In the genomic region with DNA sequence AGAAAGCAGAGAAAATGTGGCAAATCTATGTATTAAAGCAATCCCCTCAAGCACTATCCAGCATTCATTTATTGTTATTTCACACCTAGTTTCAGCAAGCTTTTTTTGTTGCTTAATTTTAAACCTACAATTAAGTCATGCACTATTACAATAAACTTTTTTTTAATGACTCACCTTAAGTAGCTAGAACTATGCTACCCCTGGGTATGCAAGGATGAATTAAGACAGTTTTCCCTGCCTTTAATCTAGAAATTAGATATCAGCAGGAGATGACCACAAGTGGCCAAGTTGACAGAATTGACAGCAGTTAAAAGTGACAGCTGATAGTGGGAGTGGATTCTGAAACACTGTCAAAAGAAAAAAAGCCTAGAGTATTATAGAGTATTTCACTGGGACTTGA, we compare ENCODE assay signal across 30 cellular contexts. TPM values are rescaled to one million over a fixed set of nuclear protein-coding genes. Genes with fewer than 3 reads are reported as not detected.
DNase-seq lines count a peak whose midpoint lies in the region; FAIRE-seq and TF ChIP-seq lines count a peak whose summit lies in the region.
"Had no signal": no experiment of that assay in that cellular context is flagged by ENCODE, and none has a peak within 500 bp of the region (broad histone marks: within the 10 kb centered on the region; RNA-seq: fewer than 3 reads in every experiment).

No MANE protein-coding gene starts in this region.

- CTCF ChIA-PET in activated CD4-positive, alpha-beta memory T cell treated with anti-CD3 and anti-CD28 coated beads, Interleukin-2, amount 10 ng/mL, durations not matched to agents 7 days and 5 days (lab: Charles Lee) = interaction anchor here (0.7 kb wide), 1 partner anchor 180 kb away, joined by 3 read pairs; no protein-coding TSS in a partner anchor
- CTCF ChIA-PET in activated CD4-positive, alpha-beta memory T cell treated with anti-CD3 and anti-CD28 coated beads for 36 hours (lab: Charles Lee) = no interaction called here

- in situ Hi-C loops in transverse colon (cut with MboI; ENCODE audit: low pct_ligation_motif_present in 1 of 4, low pct_unique_long_range_greater_than_20kb in 1 of 4, low sequenced_read_pairs in 3 of 4) = no loop called here

- DNase-seq in activated CD4-positive, alpha-beta memory T cell treated with anti-CD3 and anti-CD28 coated beads, Interleukin-2, amount 10 ng/mL, durations not matched to agents 7 days and 5 days = no peak
- DNase-seq in activated CD4-positive, alpha-beta memory T cell treated with anti-CD3 and anti-CD28 coated beads for 36 hours = no peak
- DNase-seq in bronchial epithelial cell (ENCODE audit: low read depth) = peak; percentile 67
- no peak for DNase-seq in transverse colon
- no peak for DNase-seq in COLO829 (ENCODE audit: low spot score)
- DNase-seq in NCI-H82 treated with DMSO at 0.1 percent for 48 hours (lab: John Stamatoyannopoulos, UW; ENCODE audit: unreplicated experiment) = no peak
- DNase-seq in breast epithelium (ENCODE audit: low spot score in 2 of 2) = no peak
- DNase-seq: activated CD4-positive, alpha-beta T cell treated with anti-CD3 and anti-CD28 coated beads for 48 hours; activated naive CD4-positive, alpha-beta T cell treated with Interleukin-2 at 50 U/mL for 16 hours; body of pancreas; CD8-positive, alpha-beta T cell; effector CD4-positive, alpha-beta T cell; foreskin keratinocyte; Karpas-422; mammary epithelial cell; MV-4-11; NCI-H1436 treated with DMSO at 0.1 percent for 48 hours; NCI-H2171; NCI-H510A treated with DMSO at 0.1 percent for 48 hours; posterior cingulate gyrus; right lobe of liver; SHP77; stimulated activated CD4-positive, alpha-beta T cell treated with anti-CD3 and anti-CD28 coated beads, Interleukin-15, amount 100 ng/mL, for 24 hours; stimulated activated naive CD4-positive, alpha-beta T cell; SW 1271; T-helper 9 cell had no signal

- TF ChIP-seq EP300 in transverse colon (IDR thresholded peaks at IDR 0.05; ENCODE audit: low read depth) = no peak

- FAIRE-seq in bronchial epithelial cell (lab: Jason Lieb, UNC) = no peak

- peaks cover 13 to 66% of the 10 kb centered on the region in 2 donors for H3K4me1 ChIP-seq in muscle layer of duodenum (ENCODE audit: control insufficient read depth in 1 of 2, insufficient read depth in 2 of 2, low read length in 2 of 2)
- H3K4me1 ChIP-seq in transverse colon = peaks cover 5 to 78% (median 40%) of the 10 kb centered on the region in 4 donors
- no peaks in the 10 kb centered on the region for H3K4me1 ChIP-seq in breast epithelium

- peaks cover 38% of the 10 kb centered on the region for H3K4me1 Mint-ChIP-seq in activated CD4-positive, alpha-beta memory T cell treated with anti-CD3 and anti-CD28 coated beads, Interleukin-2, amount 10 ng/mL, durations not matched to agents 7 days and 5 days
- H3K4me1 Mint-ChIP-seq in activated CD4-positive, alpha-beta memory T cell treated with anti-CD3 and anti-CD28 coated beads for 36 hours (ENCODE audit: low read depth) = peaks cover 25% of the 10 kb centered on the region

- H3K27ac ChIP-seq in muscle layer of duodenum (ENCODE audit: low read length) (peak overlapping the region; percentile 86), transverse colon (peak overlapping the region; percentile 51 to 98 (median 80)), breast epithelium (no peak overlapping the region)
- H3K27ac ChIP-seq: body of pancreas, foreskin keratinocyte, HL-60, thyroid gland, VCaP had no signal

- H3K4me3 Mint-ChIP-seq in activated CD4-positive, alpha-beta memory T cell treated with anti-CD3 and anti-CD28 coated beads, Interleukin-2, amount 10 ng/mL, durations not matched to agents 7 days and 5 days = no peak overlapping the region
- no peak overlapping the region for H3K4me3 Mint-ChIP-seq in activated CD4-positive, alpha-beta memory T cell treated with anti-CD3 and anti-CD28 coated beads for 36 hours
- H3K4me3 Mint-ChIP-seq: CD8-positive, alpha-beta T cell had no signal

- no peaks in the 10 kb centered on the region for H3K27me3 Mint-ChIP-seq in activated CD4-positive, alpha-beta memory T cell treated with anti-CD3 and anti-CD28 coated beads, Interleukin-2, amount 10 ng/mL, durations not matched to agents 7 days and 5 days
- no peaks in the 10 kb centered on the region for H3K27me3 Mint-ChIP-seq in activated CD4-positive, alpha-beta memory T cell treated with anti-CD3 and anti-CD28 coated beads for 36 hours

- H3K36me3 ChIP-seq in bronchial epithelial cell (ENCODE audit: control insufficient read depth, insufficient read depth, low read length) (no peaks in the 10 kb centered on the region), muscle layer of duodenum (ENCODE audit: control insufficient read depth in 1 of 2, insufficient read depth in 2 of 2, low read length in 2 of 2) (peaks cover 0 to 7% of the 10 kb centered on the region in 2 donors), transverse colon (no peaks in the 10 kb centered on the region), breast epithelium (no peaks in the 10 kb centered on the region)
- H3K36me3 ChIP-seq: thyroid gland had no signal

- peaks cover 26% of the 10 kb centered on the region for H3K36me3 Mint-ChIP-seq in activated CD4-positive, alpha-beta memory T cell treated with anti-CD3 and anti-CD28 coated beads, Interleukin-2, amount 10 ng/mL, durations not matched to agents 7 days and 5 days (ENCODE audit: low read depth)
- H3K36me3 Mint-ChIP-seq in activated CD4-positive, alpha-beta memory T cell treated with anti-CD3 and anti-CD28 coated beads for 36 hours = peaks cover 19% of the 10 kb centered on the region

- TF ChIP-seq CTCF in bronchial epithelial cell (IDR thresholded peaks at IDR 0.05; ENCODE audit: insufficient read depth, low read length, severe bottlenecking) = no peak
- no peak for TF ChIP-seq CTCF in transverse colon (IDR thresholded peaks at IDR 0.05)
- no peak for TF ChIP-seq CTCF in breast epithelium (IDR thresholded peaks at IDR 0.05)

- H3K27ac Mint-ChIP-seq in activated CD4-positive, alpha-beta memory T cell treated with anti-CD3 and anti-CD28 coated beads, Interleukin-2, amount 10 ng/mL, durations not matched to agents 7 days and 5 days = peak overlapping the region; percentile 12
- no peak overlapping the region for H3K27ac Mint-ChIP-seq in activated CD4-positive, alpha-beta memory T cell treated with anti-CD3 and anti-CD28 coated beads for 36 hours
- H3K27ac Mint-ChIP-seq: CD8-positive, alpha-beta T cell had no signal

- POLR2A ChIA-PET in activated CD4-positive, alpha-beta memory T cell treated with anti-CD3 and anti-CD28 coated beads, Interleukin-2, amount 10 ng/mL, durations not matched to agents 7 days and 5 days (lab: Charles Lee) = interaction anchor here (1.7 kb wide), 1 partner anchor 8 kb away, joined by 6 read pairs; no protein-coding TSS in a partner anchor
- POLR2A ChIA-PET in activated CD4-positive, alpha-beta memory T cell treated with anti-CD3 and anti-CD28 coated beads for 36 hours (lab: Charles Lee) = interaction anchor here (0.6 kb wide), 1 partner anchor 8 kb away, joined by 3 read pairs; no protein-coding TSS in a partner anchor

- intact Hi-C loops in activated CD4-positive, alpha-beta memory T cell treated with anti-CD3 and anti-CD28 coated beads for 36 hours (cut with micrococcal nuclease) = no loop called here
- intact Hi-C loops in transverse colon (cut with DNase I; ENCODE audit: low total_unique reads) = no loop called here
- intact Hi-C loops in breast epithelium (cut with DNase I; ENCODE audit: low total_unique reads) = no loop called here

- no peaks in the 10 kb centered on the region for H3K9me3 Mint-ChIP-seq in activated CD4-positive, alpha-beta memory T cell treated with anti-CD3 and anti-CD28 coated beads, Interleukin-2, amount 10 ng/mL, durations not matched to agents 7 days and 5 days
- no peaks in the 10 kb centered on the region for H3K9me3 Mint-ChIP-seq in activated CD4-positive, alpha-beta memory T cell treated with anti-CD3 and anti-CD28 coated beads for 36 hours
- H3K9me3 Mint-ChIP-seq: CD8-positive, alpha-beta T cell had no signal

- no peak overlapping the region for H3K4me3 ChIP-seq in bronchial epithelial cell (ENCODE audit: low read depth, low read length)
- H3K4me3 ChIP-seq in muscle layer of duodenum (ENCODE audit: low read depth in 1 of 2, low read length in 2 of 2) = no peak overlapping the region
- H3K4me3 ChIP-seq in transverse colon = no peak overlapping the region
- H3K4me3 ChIP-seq in breast epithelium = no peak overlapping the region
- H3K4me3 ChIP-seq: body of pancreas, right lobe of liver, thyroid gland had no signal

- TF ChIP-seq POLR2A in transverse colon (IDR thresholded peaks at IDR 0.05) (no peak), breast epithelium (IDR thresholded peaks at IDR 0.05) (no peak)

- H3K9me3 ChIP-seq in muscle layer of duodenum (ENCODE audit: control insufficient read depth in 1 of 2, low read length in 2 of 2) = no peaks in the 10 kb centered on the region
- H3K9me3 ChIP-seq in transverse colon = no peaks in the 10 kb centered on the region
- H3K9me3 ChIP-seq in breast epithelium = no peaks in the 10 kb centered on the region
- H3K9me3 ChIP-seq: body of pancreas, right lobe of liver, thyroid gland had no signal

- H3K27me3 ChIP-seq in bronchial epithelial cell (ENCODE audit: control insufficient read depth, insufficient read depth, low read length) (no peaks in the 10 kb centered on the region), muscle layer of duodenum (ENCODE audit: low read depth, low read length) (no peaks in the 10 kb centered on the region), transverse colon (no peaks in the 10 kb centered on the region), breast epithelium (no peaks in the 10 kb centered on the region)
- H3K27me3 ChIP-seq: body of pancreas, foreskin keratinocyte, right lobe of liver, thyroid gland had no signal

RNA-seq across cellular contexts. Expression of gene ITGA1, which starts 20.0 kb away (rescaled TPM):
- 1 to 10 TPM; 4.9 to 8.0 TPM for total RNA-seq in activated CD4-positive, alpha-beta memory T cell treated with anti-CD3 and anti-CD28 coated beads, Interleukin-2, amount 10 ng/mL, durations not matched to agents 7 days and 5 days
- total RNA-seq in activated CD4-positive, alpha-beta memory T cell treated with anti-CD3 and anti-CD28 coated beads for 36 hours = 1 to 10 TPM in 1 of 2 experiments, under 1 TPM in 1; 0.62 to 1.3 TPM
- total RNA-seq in bronchial epithelial cell = 2.0 and 3.7 TPM in 2 replicates
- total RNA-seq in transverse colon = 10 to 100 TPM; 42.6 to 83.2 (median 48.0) TPM
- total RNA-seq in breast epithelium = 10 to 100 TPM; 26.2 to 49.2 (median 36.6) TPM

RNA-seq across cellular contexts. Expression of gene PELO, which starts 20.0 kb away (rescaled TPM):
- 10 to 100 TPM; 20.6 TPM for total RNA-seq in activated CD4-positive, alpha-beta memory T cell treated with anti-CD3 and anti-CD28 coated beads, Interleukin-2, amount 10 ng/mL, durations not matched to agents 7 days and 5 days
- total RNA-seq in activated CD4-positive, alpha-beta memory T cell treated with anti-CD3 and anti-CD28 coated beads for 36 hours = 10 to 100 TPM; 15.1 to 16.2 TPM
- total RNA-seq in bronchial epithelial cell (21.3 and 26.2 TPM in 2 replicates), transverse colon (10 to 100 TPM; 10.1 to 62.3 (median 16.8) TPM), breast epithelium (10 to 100 TPM; 11.7 to 16.7 (median 12.1) TPM)

Comparison
In these comparisons a context has a peak if more than half of its experiments do, and no peak if none do; other contexts are left out.
1. H3K27ac ChIP-seq: peak in muscle layer of duodenum (single experiment) and transverse colon (4 of 4); none in breast epithelium (0 of 2).